Comparison of ENCODE assay signal across 8 cellular contexts in the genomic region with DNA sequence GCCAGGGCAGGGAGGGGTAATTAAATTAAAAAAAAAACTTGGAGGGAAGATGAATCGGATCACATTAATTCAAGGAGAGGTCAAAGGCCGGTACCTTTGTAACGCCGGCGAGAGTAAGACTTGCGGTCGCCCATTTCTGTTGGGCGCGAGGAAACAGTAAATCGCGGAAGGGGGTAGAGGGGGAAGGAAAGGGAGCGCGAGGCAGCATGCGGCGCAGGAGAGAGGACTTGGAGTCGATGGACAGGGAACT. TPM values are rescaled to one million over a fixed set of nuclear protein-coding genes. Genes with fewer than 3 reads are reported as not detected.
DNase-seq lines count a peak whose midpoint lies in the region; ATAC-seq, FAIRE-seq and TF ChIP-seq lines count a peak whose summit lies in the region.

No MANE protein-coding gene starts in this region.

- no peak for TF ChIP-seq CTCF in suprapubic skin (IDR thresholded peaks at IDR 0.05)

- H3K27me3 ChIP-seq in layer of hippocampus (ENCODE audit: control insufficient read depth, insufficient read depth, low read length) (no peaks in the 10 kb centered on the region), suprapubic skin (no peaks in the 10 kb centered on the region)

- intact Hi-C loops in activated CD4-positive, alpha-beta T cell treated with anti-CD3 and anti-CD28 coated beads for 36 hours (cut with DNase I, micrococcal nuclease) = loop anchor here (1.0 to 5.0 kb wide), 6 partner anchors 156 to 1896 kb away; a partner anchor contains a TSS

- TF ChIP-seq POLR2A in suprapubic skin (IDR thresholded peaks at IDR 0.05) = no peak

- CTCF ChIA-PET in activated CD4-positive, alpha-beta T cell treated with anti-CD3 and anti-CD28 coated beads for 36 hours (lab: Charles Lee) = interaction anchor here (0.5 to 1.7 kb wide), 5 partner anchors 9 to 82 kb away, joined by 3 to 7 read pairs (median 3); no protein-coding TSS in a partner anchor

- no peak for ATAC-seq in activated CD4-positive, alpha-beta T cell treated with anti-CD3 and anti-CD28 coated beads for 36 hours
- no peak for ATAC-seq in activated naive CD8-positive, alpha-beta T cell treated with anti-CD3 and anti-CD28 coated beads, Interleukin-2, amount 10 ng/mL, durations not matched to agents 7 days and 5 days (ENCODE audit: low read depth)
- no peak for ATAC-seq in HG03520 (IDR thresholded peaks at IDR 0.05; ENCODE audit: unreplicated experiment)
- ATAC-seq in GM21423 (IDR thresholded peaks at IDR 0.05; ENCODE audit: unreplicated experiment) = no peak

- H3K4me1 ChIP-seq in suprapubic skin = peaks cover 68% of the 10 kb centered on the region

- WGBS in suprapubic skin = 0% methylated on average over 16 of the region's 16 CpGs

- no peak for DNase-seq in activated CD4-positive, alpha-beta T cell treated with anti-CD3 and anti-CD28 coated beads for 36 hours
- no peak for DNase-seq in activated CD4-positive, alpha-beta T cell treated with anti-CD3 and anti-CD28 coated beads for 4 hours
- no peak for DNase-seq in activated naive CD8-positive, alpha-beta T cell treated with anti-CD3 and anti-CD28 coated beads, Interleukin-2, amount 10 ng/mL, durations not matched to agents 7 days and 5 days
- DNase-seq in suprapubic skin (ENCODE audit: low spot score in 2 of 2) = no peak
- no peak for DNase-seq in RCC 7860 (ENCODE audit: low spot score)

- no peaks in the 10 kb centered on the region for H3K9me3 Mint-ChIP-seq in activated CD4-positive, alpha-beta T cell treated with anti-CD3 and anti-CD28 coated beads for 36 hours (ENCODE audit: low read depth)
- no peaks in the 10 kb centered on the region for H3K9me3 Mint-ChIP-seq in activated naive CD8-positive, alpha-beta T cell treated with anti-CD3 and anti-CD28 coated beads, Interleukin-2, amount 10 ng/mL, durations not matched to agents 7 days and 5 days

- H3K4me3 ChIP-seq in suprapubic skin = peak overlapping the region; percentile 98

- peak overlapping the region; percentile 72 for H3K27ac Mint-ChIP-seq in activated CD4-positive, alpha-beta T cell treated with anti-CD3 and anti-CD28 coated beads for 36 hours
- H3K27ac Mint-ChIP-seq in activated naive CD8-positive, alpha-beta T cell treated with anti-CD3 and anti-CD28 coated beads, Interleukin-2, amount 10 ng/mL, durations not matched to agents 7 days and 5 days = peak overlapping the region; percentile 78

- peak overlapping the region; percentile 67 for H3K27ac ChIP-seq in layer of hippocampus (ENCODE audit: low read depth, low read length)
- peak overlapping the region; percentile 98 for H3K27ac ChIP-seq in suprapubic skin

- FAIRE-seq in RCC 7860 (lab: Jason Lieb, UNC) = no peak

- peaks cover 2% of the 10 kb centered on the region for H3K36me3 Mint-ChIP-seq in activated CD4-positive, alpha-beta T cell treated with anti-CD3 and anti-CD28 coated beads for 36 hours (ENCODE audit: low read depth)
- H3K36me3 Mint-ChIP-seq in activated naive CD8-positive, alpha-beta T cell treated with anti-CD3 and anti-CD28 coated beads, Interleukin-2, amount 10 ng/mL, durations not matched to agents 7 days and 5 days = no peaks in the 10 kb centered on the region

- TF ChIP-seq EP300 in suprapubic skin (IDR thresholded peaks at IDR 0.05) = no peak

- H3K4me3 Mint-ChIP-seq in activated CD4-positive, alpha-beta T cell treated with anti-CD3 and anti-CD28 coated beads for 36 hours = peak overlapping the region; percentile 88
- H3K4me3 Mint-ChIP-seq in activated naive CD8-positive, alpha-beta T cell treated with anti-CD3 and anti-CD28 coated beads, Interleukin-2, amount 10 ng/mL, durations not matched to agents 7 days and 5 days = peak overlapping the region; percentile 90

- peaks cover 31% of the 10 kb centered on the region for H3K27me3 Mint-ChIP-seq in activated CD4-positive, alpha-beta T cell treated with anti-CD3 and anti-CD28 coated beads for 36 hours
- H3K27me3 Mint-ChIP-seq in activated naive CD8-positive, alpha-beta T cell treated with anti-CD3 and anti-CD28 coated beads, Interleukin-2, amount 10 ng/mL, durations not matched to agents 7 days and 5 days = peaks cover 42% of the 10 kb centered on the region

- peaks cover 53% of the 10 kb centered on the region for H3K4me1 Mint-ChIP-seq in activated CD4-positive, alpha-beta T cell treated with anti-CD3 and anti-CD28 coated beads for 36 hours
- H3K4me1 Mint-ChIP-seq in activated naive CD8-positive, alpha-beta T cell treated with anti-CD3 and anti-CD28 coated beads, Interleukin-2, amount 10 ng/mL, durations not matched to agents 7 days and 5 days = peaks cover 38% of the 10 kb centered on the region

- POLR2A ChIA-PET in activated CD4-positive, alpha-beta T cell treated with anti-CD3 and anti-CD28 coated beads for 36 hours (lab: Charles Lee) = no interaction called here
- POLR2A ChIA-PET in activated naive CD8-positive, alpha-beta T cell treated with anti-CD3 and anti-CD28 coated beads, Interleukin-2, amount 10 ng/mL, durations not matched to agents 7 days and 5 days (lab: Charles Lee) = no interaction called here

- no peaks in the 10 kb centered on the region for H3K9me3 ChIP-seq in suprapubic skin

- no peaks in the 10 kb centered on the region for H3K36me3 ChIP-seq in suprapubic skin

RNA-seq across cellular contexts. Expression of a gene that starts 0.3 kb away (rescaled TPM):
- 1 to 10 TPM; 2.8 to 2.9 TPM for total RNA-seq in activated CD4-positive, alpha-beta T cell treated with anti-CD3 and anti-CD28 coated beads for 36 hours
- 1 to 10 TPM; 4.6 to 4.9 TPM for total RNA-seq in activated naive CD8-positive, alpha-beta T cell treated with anti-CD3 and anti-CD28 coated beads, Interleukin-2, amount 10 ng/mL, durations not matched to agents 7 days and 5 days
- 10 to 100 TPM; 47.7 to 73.2 (median 70.8) TPM for total RNA-seq in suprapubic skin

Comparison
In these comparisons a context has a peak if more than half of its experiments do, and no peak if none do; other contexts are left out.
1. RNA of a gene that starts 0.3 kb away (total RNA-seq): 47.7 to 73.2 TPM in suprapubic skin; 4.6 to 4.9 TPM in activated naive CD8-positive, alpha-beta T cell treated with anti-CD3 and anti-CD28 coated beads, Interleukin-2, amount 10 ng/mL, durations not matched to agents 7 days and 5 days and 2.8 to 2.9 TPM in activated CD4-positive, alpha-beta T cell treated with anti-CD3 and anti-CD28 coated beads for 36 hours; every median in the first group is over 4 times any median in the second.